17 cellular contexts compared by ENCODE assay signal in the genomic region with DNA sequence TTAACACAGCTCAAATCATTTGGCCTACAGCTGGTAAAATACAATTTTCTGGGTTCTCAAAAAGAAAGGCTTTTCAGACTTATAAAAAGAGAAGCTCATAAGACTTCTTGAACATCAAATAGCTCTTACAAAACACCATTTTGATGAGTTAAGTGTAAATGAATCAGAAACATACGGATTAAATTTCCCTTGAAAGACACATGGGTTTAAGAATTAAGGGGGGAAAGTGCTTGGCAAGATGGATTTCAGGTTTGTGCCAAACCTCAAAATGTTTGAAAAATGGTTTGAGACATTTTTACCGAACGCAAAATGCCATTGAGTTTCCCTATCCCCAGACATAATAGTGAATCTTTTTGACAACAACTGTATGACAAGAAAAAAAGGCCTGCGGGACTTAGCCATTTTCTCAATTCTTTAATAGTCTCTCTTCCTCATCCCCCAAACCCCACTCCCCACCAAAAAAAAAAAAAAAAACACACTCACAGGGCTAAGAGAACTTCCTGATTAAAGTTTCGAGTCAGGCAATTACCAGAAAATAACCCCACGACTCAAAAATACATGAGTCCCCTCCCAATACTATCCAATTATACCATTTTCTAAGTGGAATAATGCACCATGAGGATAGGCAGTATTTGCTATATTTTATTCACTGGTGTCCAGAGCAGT.
"Had no signal": no experiment of that assay in that cellular context is flagged by ENCODE, and none has a peak within 500 bp of the region (broad histone marks: within the 10 kb centered on the region; RNA-seq: fewer than 3 reads in every experiment).

No MANE protein-coding gene starts in this region.

- H3K27ac ChIP-seq: brain microvascular endothelial cell, uterus had no signal

- H3K36me3 Mint-ChIP-seq: activated naive CD4-positive, alpha-beta T cell treated with anti-CD3 and anti-CD28 coated beads, Interleukin-2, amount 10 ng/mL, durations not matched to agents 7 days and 5 days had no signal

- H3K36me3 ChIP-seq: brain microvascular endothelial cell, esophagus muscularis mucosa, heart left ventricle, uterus had no signal

- H3K4me1 Mint-ChIP-seq: activated naive CD4-positive, alpha-beta T cell treated with anti-CD3 and anti-CD28 coated beads, Interleukin-2, amount 10 ng/mL, durations not matched to agents 7 days and 5 days; activated T-helper 17 cell treated with anti-CD3 and anti-CD28 coated beads, Interleukin-2, amount 50 U/mL, for 72 hours had no signal

- H3K4me1 ChIP-seq: uterus had no signal

- H3K4me3 ChIP-seq: uterus had no signal

- H3K9me3 Mint-ChIP-seq: activated naive CD4-positive, alpha-beta T cell treated with anti-CD3 and anti-CD28 coated beads, Interleukin-2, amount 10 ng/mL, durations not matched to agents 7 days and 5 days; activated T-helper 17 cell treated with anti-CD3 and anti-CD28 coated beads, Interleukin-2, amount 50 U/mL, for 72 hours; stimulated activated naive CD8-positive, alpha-beta T cell treated with anti-CD3 and anti-CD28 coated beads, Interleukin-15, amount 100 ng/mL, for 72 hours had no signal

- H3K4me3 Mint-ChIP-seq: activated naive CD4-positive, alpha-beta T cell treated with anti-CD3 and anti-CD28 coated beads, Interleukin-2, amount 10 ng/mL, durations not matched to agents 7 days and 5 days; activated T-helper 17 cell treated with anti-CD3 and anti-CD28 coated beads, Interleukin-2, amount 50 U/mL, for 72 hours; memory B cell; nephron progenitor cell; stimulated activated naive CD8-positive, alpha-beta T cell treated with anti-CD3 and anti-CD28 coated beads, Interleukin-15, amount 100 ng/mL, for 72 hours had no signal

- H3K27me3 Mint-ChIP-seq: activated naive CD4-positive, alpha-beta T cell treated with anti-CD3 and anti-CD28 coated beads, Interleukin-2, amount 10 ng/mL, durations not matched to agents 7 days and 5 days; activated T-helper 17 cell treated with anti-CD3 and anti-CD28 coated beads, Interleukin-2, amount 50 U/mL, for 72 hours; memory B cell; stimulated activated naive CD8-positive, alpha-beta T cell treated with anti-CD3 and anti-CD28 coated beads, Interleukin-15, amount 100 ng/mL, for 72 hours had no signal

- ATAC-seq: activated T-helper 17 cell treated with anti-CD3 and anti-CD28 coated beads, Interleukin-2, amount 50 U/mL, for 72 hours; left lobe of liver; stimulated activated naive CD8-positive, alpha-beta T cell treated with anti-CD3 and anti-CD28 coated beads, Interleukin-15, amount 100 ng/mL, for 72 hours had no signal

- H3K27me3 ChIP-seq: brain microvascular endothelial cell, esophagus muscularis mucosa, heart left ventricle, uterus had no signal

- H3K9me3 ChIP-seq: esophagus muscularis mucosa, heart left ventricle, uterus had no signal

- H3K27ac Mint-ChIP-seq: activated naive CD4-positive, alpha-beta T cell treated with anti-CD3 and anti-CD28 coated beads, Interleukin-2, amount 10 ng/mL, durations not matched to agents 7 days and 5 days; activated T-helper 17 cell treated with anti-CD3 and anti-CD28 coated beads, Interleukin-2, amount 50 U/mL, for 72 hours; memory B cell; nephron progenitor cell had no signal

- DNase-seq: activated CD4-positive, alpha-beta T cell treated with anti-CD3 and anti-CD28 coated beads, Interleukin-2, amount 50 U/mL, for 1 hour; activated naive CD4-positive, alpha-beta T cell treated with anti-CD3 and anti-CD28 coated beads, Interleukin-2, amount 10 ng/mL, durations not matched to agents 7 days and 5 days; activated T-cell treated with anti-CD3 and anti-CD28 coated beads for 4 hours; brain microvascular endothelial cell; foreskin melanocyte; heart left ventricle; islet precursor cell; nephron progenitor cell; stimulated activated CD4-positive, alpha-beta T cell treated with anti-CD3 and anti-CD28 coated beads, Interleukin-15, amount 100 ng/mL, for 24 hours; stimulated activated CD4-positive, alpha-beta T cell treated with anti-CD3 and anti-CD28 coated beads, Interleukin-4, amount 100 ng/mL, for 4 hours; stimulated activated naive CD8-positive, alpha-beta T cell treated with anti-CD3 and anti-CD28 coated beads, Interleukin-15, amount 100 ng/mL, for 72 hours; T-helper 2 cell; uterus had no signal
